ENCODE assay signal across 1 cellular context in the genomic region with DNA sequence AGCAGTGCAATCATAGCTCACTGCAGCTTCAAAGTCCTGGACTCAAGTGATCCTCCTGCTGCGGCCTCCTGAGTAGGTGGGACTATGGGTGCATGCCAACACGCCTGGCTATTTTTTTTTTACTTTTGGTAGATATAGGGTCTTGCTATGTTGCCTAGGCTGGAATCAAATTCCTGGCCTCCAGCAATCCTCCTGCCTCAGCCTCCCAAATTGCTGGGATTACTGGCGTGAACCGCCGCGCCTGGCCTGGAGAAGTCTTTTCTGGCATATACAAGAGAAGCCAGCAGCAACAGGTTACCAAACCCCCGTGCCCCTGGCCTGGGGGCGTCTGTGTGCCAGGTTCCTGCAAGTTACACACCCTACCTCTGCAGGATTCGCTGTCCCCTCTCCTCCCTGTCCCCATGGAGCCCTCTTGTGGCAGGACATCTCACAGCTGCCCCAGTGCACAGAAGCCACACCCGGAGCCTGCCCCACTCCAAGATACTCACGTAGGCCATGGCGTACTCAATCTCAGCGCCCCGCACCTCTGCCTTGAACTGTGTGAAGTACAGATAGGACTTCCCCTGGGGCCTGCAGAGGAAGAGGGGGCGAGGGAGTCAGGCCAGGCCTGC.
TF ChIP-seq lines count a peak whose summit lies in the region.

No MANE protein-coding gene starts in this region.

TF ChIP-seq in HepG2, 621 proteins besides CTCF, POLR2A, EP300 and RAD21 (continued from another document and continues in another):
- TF ChIP-seq, protein P1, sequence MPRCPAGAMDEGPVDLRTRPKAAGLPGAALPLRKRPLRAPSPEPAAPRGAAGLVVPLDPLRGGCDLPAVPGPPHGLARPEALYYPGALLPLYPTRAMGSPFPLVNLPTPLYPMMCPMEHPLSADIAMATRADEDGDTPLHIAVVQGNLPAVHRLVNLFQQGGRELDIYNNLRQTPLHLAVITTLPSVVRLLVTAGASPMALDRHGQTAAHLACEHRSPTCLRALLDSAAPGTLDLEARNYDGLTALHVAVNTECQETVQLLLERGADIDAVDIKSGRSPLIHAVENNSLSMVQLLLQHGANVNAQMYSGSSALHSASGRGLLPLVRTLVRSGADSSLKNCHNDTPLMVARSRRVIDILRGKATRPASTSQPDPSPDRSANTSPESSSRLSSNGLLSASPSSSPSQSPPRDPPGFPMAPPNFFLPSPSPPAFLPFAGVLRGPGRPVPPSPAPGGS (CRISPR knock-in tag; IDR thresholded peaks at IDR 0.05), result no peak
- TF ChIP-seq ZNF614 (CRISPR knock-in tag; IDR thresholded peaks at IDR 0.05; ENCODE audit: borderline replicate concordance) (no peak), STAG1 (CRISPR knock-in tag; IDR thresholded peaks at IDR 0.05) (peak; percentile 69), PHF8 (CRISPR knock-in tag; IDR thresholded peaks at IDR 0.05) (peak; percentile 27; the same call in 1 of the 2 replicates), YEATS4 (CRISPR knock-in tag; IDR thresholded peaks at IDR 0.05; ENCODE audit: borderline replicate concordance) (no peak), EED (CRISPR knock-in tag; IDR thresholded peaks at IDR 0.05) (no peak), MED8 (CRISPR knock-in tag; IDR thresholded peaks at IDR 0.05; ENCODE audit: insufficient replicate concordance) (no peak), ZNF652 (CRISPR knock-in tag; IDR thresholded peaks at IDR 0.05; ENCODE audit: borderline replicate concordance, low read depth) (no peak), FOXP1 (IDR thresholded peaks at IDR 0.05) (no peak), FOXP1 (CRISPR knock-in tag; IDR thresholded peaks at IDR 0.05) (no peak), HIVEP1 (CRISPR knock-in tag; IDR thresholded peaks at IDR 0.05) (no peak), KDM1A (CRISPR knock-in tag; IDR thresholded peaks at IDR 0.05) (no peak), ZFX (CRISPR knock-in tag; IDR thresholded peaks at IDR 0.05; ENCODE audit: low read depth) (no peak), KLF15 (CRISPR knock-in tag; IDR thresholded peaks at IDR 0.05; ENCODE audit: borderline replicate concordance) (no peak), ZNF317 (CRISPR knock-in tag; IDR thresholded peaks at IDR 0.05) (no peak), RARG (CRISPR knock-in tag; IDR thresholded peaks at IDR 0.05; ENCODE audit: low read depth) (no peak), TAF1 (CRISPR knock-in tag; IDR thresholded peaks at IDR 0.05) (no peak), NFIC (IDR thresholded peaks at IDR 0.05; ENCODE audit: low read length) (no peak), AGO2 (optimal IDR thresholded peaks at IDR 0.05; ENCODE audit: low read depth, low read length) (peak; percentile 54), MEIS1 (CRISPR knock-in tag; IDR thresholded peaks at IDR 0.05; ENCODE audit: borderline replicate concordance) (no peak)
- TF ChIP-seq, protein P2, sequence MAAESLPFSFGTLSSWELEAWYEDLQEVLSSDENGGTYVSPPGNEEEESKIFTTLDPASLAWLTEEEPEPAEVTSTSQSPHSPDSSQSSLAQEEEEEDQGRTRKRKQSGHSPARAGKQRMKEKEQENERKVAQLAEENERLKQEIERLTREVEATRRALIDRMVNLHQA (CRISPR knock-in tag; IDR thresholded peaks at IDR 0.05), result no peak
- TF ChIP-seq, protein P3, sequence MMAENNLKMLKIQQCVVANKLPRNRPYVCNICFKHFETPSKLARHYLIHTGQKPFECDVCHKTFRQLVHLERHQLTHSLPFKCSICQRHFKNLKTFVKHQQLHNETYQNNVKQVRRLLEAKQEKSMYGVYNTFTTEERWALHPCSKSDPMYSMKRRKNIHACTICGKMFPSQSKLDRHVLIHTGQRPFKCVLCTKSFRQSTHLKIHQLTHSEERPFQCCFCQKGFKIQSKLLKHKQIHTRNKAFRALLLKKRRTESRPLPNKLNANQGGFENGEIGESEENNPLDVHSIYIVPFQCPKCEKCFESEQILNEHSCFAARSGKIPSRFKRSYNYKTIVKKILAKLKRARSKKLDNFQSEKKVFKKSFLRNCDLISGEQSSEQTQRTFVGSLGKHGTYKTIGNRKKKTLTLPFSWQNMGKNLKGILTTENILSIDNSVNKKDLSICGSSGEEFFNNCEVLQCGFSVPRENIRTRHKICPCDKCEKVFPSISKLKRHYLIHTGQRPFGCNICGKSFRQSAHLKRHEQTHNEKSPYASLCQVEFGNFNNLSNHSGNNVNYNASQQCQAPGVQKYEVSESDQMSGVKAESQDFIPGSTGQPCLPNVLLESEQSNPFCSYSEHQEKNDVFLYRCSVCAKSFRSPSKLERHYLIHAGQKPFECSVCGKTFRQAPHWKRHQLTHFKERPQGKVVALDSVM (CRISPR knock-in tag; IDR thresholded peaks at IDR 0.05), result peak; percentile 72
- TF ChIP-seq, protein P4, sequence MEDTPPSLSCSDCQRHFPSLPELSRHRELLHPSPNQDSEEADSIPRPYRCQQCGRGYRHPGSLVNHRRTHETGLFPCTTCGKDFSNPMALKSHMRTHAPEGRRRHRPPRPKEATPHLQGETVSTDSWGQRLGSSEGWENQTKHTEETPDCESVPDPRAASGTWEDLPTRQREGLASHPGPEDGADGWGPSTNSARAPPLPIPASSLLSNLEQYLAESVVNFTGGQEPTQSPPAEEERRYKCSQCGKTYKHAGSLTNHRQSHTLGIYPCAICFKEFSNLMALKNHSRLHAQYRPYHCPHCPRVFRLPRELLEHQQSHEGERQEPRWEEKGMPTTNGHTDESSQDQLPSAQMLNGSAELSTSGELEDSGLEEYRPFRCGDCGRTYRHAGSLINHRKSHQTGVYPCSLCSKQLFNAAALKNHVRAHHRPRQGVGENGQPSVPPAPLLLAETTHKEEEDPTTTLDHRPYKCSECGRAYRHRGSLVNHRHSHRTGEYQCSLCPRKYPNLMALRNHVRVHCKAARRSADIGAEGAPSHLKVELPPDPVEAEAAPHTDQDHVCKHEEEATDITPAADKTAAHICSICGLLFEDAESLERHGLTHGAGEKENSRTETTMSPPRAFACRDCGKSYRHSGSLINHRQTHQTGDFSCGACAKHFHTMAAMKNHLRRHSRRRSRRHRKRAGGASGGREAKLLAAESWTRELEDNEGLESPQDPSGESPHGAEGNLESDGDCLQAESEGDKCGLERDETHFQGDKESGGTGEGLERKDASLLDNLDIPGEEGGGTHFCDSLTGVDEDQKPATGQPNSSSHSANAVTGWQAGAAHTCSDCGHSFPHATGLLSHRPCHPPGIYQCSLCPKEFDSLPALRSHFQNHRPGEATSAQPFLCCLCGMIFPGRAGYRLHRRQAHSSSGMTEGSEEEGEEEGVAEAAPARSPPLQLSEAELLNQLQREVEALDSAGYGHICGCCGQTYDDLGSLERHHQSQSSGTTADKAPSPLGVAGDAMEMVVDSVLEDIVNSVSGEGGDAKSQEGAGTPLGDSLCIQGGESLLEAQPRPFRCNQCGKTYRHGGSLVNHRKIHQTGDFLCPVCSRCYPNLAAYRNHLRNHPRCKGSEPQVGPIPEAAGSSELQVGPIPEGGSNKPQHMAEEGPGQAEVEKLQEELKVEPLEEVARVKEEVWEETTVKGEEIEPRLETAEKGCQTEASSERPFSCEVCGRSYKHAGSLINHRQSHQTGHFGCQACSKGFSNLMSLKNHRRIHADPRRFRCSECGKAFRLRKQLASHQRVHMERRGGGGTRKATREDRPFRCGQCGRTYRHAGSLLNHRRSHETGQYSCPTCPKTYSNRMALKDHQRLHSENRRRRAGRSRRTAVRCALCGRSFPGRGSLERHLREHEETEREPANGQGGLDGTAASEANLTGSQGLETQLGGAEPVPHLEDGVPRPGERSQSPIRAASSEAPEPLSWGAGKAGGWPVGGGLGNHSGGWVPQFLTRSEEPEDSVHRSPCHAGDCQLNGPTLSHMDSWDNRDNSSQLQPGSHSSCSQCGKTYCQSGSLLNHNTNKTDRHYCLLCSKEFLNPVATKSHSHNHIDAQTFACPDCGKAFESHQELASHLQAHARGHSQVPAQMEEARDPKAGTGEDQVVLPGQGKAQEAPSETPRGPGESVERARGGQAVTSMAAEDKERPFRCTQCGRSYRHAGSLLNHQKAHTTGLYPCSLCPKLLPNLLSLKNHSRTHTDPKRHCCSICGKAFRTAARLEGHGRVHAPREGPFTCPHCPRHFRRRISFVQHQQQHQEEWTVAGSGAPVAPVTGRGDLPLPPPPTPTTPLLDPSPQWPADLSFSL (CRISPR knock-in tag; IDR thresholded peaks at IDR 0.05), result no peak
- TF ChIP-seq, protein P5, sequence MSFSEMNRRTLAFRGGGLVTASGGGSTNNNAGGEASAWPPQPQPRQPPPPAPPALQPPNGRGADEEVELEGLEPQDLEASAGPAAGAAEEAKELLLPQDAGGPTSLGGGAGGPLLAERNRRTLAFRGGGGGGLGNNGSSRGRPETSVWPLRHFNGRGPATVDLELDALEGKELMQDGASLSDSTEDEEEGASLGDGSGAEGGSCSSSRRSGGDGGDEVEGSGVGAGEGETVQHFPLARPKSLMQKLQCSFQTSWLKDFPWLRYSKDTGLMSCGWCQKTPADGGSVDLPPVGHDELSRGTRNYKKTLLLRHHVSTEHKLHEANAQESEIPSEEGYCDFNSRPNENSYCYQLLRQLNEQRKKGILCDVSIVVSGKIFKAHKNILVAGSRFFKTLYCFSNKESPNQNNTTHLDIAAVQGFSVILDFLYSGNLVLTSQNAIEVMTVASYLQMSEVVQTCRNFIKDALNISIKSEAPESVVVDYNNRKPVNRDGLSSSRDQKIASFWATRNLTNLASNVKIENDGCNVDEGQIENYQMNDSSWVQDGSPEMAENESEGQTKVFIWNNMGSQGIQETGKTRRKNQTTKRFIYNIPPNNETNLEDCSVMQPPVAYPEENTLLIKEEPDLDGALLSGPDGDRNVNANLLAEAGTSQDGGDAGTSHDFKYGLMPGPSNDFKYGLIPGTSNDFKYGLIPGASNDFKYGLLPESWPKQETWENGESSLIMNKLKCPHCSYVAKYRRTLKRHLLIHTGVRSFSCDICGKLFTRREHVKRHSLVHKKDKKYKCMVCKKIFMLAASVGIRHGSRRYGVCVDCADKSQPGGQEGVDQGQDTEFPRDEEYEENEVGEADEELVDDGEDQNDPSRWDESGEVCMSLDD (CRISPR knock-in tag; IDR thresholded peaks at IDR 0.05; ENCODE audit: borderline replicate concordance), result no peak
- TF ChIP-seq, protein P6, sequence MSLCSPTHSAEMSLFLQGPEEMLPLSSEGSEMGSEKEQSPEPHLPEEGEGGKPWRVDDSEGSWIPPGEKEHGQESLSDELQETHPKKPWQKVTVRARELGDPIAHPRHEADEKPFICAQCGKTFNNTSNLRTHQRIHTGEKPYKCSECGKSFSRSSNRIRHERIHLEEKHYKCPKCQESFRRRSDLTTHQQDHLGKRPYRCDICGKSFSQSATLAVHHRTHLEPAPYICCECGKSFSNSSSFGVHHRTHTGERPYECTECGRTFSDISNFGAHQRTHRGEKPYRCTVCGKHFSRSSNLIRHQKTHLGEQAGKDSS (CRISPR knock-in tag; IDR thresholded peaks at IDR 0.05; ENCODE audit: borderline replicate concordance, low read depth), result 0 out of 2 replicates have a peak, but pooled peaks have one; percentile 30
- TF ChIP-seq, protein P7, sequence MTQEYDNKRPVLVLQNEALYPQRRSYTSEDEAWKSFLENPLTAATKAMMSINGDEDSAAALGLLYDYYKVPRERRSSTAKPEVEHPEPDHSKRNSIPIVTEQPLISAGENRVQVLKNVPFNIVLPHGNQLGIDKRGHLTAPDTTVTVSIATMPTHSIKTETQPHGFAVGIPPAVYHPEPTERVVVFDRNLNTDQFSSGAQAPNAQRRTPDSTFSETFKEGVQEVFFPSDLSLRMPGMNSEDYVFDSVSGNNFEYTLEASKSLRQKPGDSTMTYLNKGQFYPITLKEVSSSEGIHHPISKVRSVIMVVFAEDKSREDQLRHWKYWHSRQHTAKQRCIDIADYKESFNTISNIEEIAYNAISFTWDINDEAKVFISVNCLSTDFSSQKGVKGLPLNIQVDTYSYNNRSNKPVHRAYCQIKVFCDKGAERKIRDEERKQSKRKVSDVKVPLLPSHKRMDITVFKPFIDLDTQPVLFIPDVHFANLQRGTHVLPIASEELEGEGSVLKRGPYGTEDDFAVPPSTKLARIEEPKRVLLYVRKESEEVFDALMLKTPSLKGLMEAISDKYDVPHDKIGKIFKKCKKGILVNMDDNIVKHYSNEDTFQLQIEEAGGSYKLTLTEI (CRISPR knock-in tag; conservative IDR thresholded peaks at IDR 0.05), result no peak
- TF ChIP-seq, protein P8, sequence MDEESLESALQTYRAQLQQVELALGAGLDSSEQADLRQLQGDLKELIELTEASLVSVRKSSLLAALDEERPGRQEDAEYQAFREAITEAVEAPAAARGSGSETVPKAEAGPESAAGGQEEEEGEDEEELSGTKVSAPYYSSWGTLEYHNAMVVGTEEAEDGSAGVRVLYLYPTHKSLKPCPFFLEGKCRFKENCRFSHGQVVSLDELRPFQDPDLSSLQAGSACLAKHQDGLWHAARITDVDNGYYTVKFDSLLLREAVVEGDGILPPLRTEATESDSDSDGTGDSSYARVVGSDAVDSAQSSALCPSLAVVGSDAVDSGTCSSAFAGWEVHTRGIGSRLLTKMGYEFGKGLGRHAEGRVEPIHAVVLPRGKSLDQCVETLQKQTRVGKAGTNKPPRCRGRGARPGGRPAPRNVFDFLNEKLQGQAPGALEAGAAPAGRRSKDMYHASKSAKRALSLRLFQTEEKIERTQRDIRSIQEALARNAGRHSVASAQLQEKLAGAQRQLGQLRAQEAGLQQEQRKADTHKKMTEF (CRISPR knock-in tag; IDR thresholded peaks at IDR 0.05), result no peak
- TF ChIP-seq, protein P9, sequence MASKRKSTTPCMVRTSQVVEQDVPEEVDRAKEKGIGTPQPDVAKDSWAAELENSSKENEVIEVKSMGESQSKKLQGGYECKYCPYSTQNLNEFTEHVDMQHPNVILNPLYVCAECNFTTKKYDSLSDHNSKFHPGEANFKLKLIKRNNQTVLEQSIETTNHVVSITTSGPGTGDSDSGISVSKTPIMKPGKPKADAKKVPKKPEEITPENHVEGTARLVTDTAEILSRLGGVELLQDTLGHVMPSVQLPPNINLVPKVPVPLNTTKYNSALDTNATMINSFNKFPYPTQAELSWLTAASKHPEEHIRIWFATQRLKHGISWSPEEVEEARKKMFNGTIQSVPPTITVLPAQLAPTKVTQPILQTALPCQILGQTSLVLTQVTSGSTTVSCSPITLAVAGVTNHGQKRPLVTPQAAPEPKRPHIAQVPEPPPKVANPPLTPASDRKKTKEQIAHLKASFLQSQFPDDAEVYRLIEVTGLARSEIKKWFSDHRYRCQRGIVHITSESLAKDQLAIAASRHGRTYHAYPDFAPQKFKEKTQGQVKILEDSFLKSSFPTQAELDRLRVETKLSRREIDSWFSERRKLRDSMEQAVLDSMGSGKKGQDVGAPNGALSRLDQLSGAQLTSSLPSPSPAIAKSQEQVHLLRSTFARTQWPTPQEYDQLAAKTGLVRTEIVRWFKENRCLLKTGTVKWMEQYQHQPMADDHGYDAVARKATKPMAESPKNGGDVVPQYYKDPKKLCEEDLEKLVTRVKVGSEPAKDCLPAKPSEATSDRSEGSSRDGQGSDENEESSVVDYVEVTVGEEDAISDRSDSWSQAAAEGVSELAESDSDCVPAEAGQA (IDR thresholded peaks at IDR 0.05; ENCODE audit: low read depth), result no peak
- TF ChIP-seq, protein P9 (CRISPR knock-in tag; IDR thresholded peaks at IDR 0.05; ENCODE audit: borderline replicate concordance), result no peak
